ENCODE assay signal across 16 cellular contexts in the genomic region with DNA sequence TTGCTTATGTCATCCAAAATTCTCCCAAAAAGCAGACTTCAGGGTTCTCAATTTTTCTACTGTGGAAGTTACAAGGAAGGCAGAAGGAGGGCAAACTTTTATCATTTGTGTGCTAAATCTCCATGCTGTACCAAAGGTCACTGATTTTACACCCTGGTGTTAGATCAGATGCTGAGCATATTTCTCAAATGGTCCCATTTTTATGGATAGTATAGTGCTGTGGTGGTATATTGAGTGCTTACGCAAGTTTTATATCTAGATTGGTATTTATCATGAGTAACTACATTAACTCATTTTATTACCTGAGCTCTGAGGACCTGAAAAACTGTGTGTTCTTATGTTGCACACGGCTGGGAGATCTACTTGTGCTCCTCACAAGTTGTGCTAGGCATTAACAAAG.
DNase-seq lines count a peak whose midpoint lies in the region; ATAC-seq and TF ChIP-seq lines count a peak whose summit lies in the region.
"Had no signal": no experiment of that assay in that cellular context is flagged by ENCODE, and none has a peak within 500 bp of the region (broad histone marks: within the 10 kb centered on the region; RNA-seq: fewer than 3 reads in every experiment).

No MANE protein-coding gene starts in this region.

- H3K27ac ChIP-seq in SK-N-MC (peak overlapping the region; percentile 60), colonic mucosa (peak overlapping the region; percentile 92)
- H3K27ac ChIP-seq: C4-2B had no signal

- H3K9ac ChIP-seq in SK-N-MC (ENCODE audit: insufficient read length) (no peak overlapping the region), colonic mucosa (ENCODE audit: low read depth in 2 of 2, low read length in 2 of 2) (peak overlapping the region in 1 of 2 donors; percentile 16)

- no peak overlapping the region for H3K4me3 Mint-ChIP-seq in osteocyte (ENCODE audit: unreplicated experiment)
- H3K4me3 Mint-ChIP-seq: CD4-positive, alpha-beta memory T cell; GM23338 had no signal

- H3K4me3 ChIP-seq in SK-N-MC (no peak overlapping the region), colonic mucosa (no peak overlapping the region)
- H3K4me3 ChIP-seq: GM23338 had no signal

- peak overlapping the region; percentile 54 for H3K27ac Mint-ChIP-seq in osteocyte (ENCODE audit: unreplicated experiment)
- H3K27ac Mint-ChIP-seq: CD4-positive, alpha-beta memory T cell; GM23338 had no signal

- TF ChIP-seq CTCF in colonic mucosa (IDR thresholded peaks at IDR 0.05) (no peak), osteocyte (IDR thresholded peaks at IDR 0.05) (no peak)

- H3K27me3 ChIP-seq in colonic mucosa: no peaks in the 10 kb centered on the region
- H3K27me3 ChIP-seq: BE2C had no signal

- H3K9me3 Mint-ChIP-seq in osteocyte (ENCODE audit: unreplicated experiment): no peaks in the 10 kb centered on the region
- H3K9me3 Mint-ChIP-seq: GM23338 had no signal

- no peaks in the 10 kb centered on the region for H3K27me3 Mint-ChIP-seq in osteocyte (ENCODE audit: unreplicated experiment)

- no peak for ATAC-seq in GM18861 (IDR thresholded peaks at IDR 0.05; ENCODE audit: unreplicated experiment)
- ATAC-seq in HG03159 (IDR thresholded peaks at IDR 0.05; ENCODE audit: unreplicated experiment): no peak
- ATAC-seq: GM23338 had no signal

- DNase-seq in HT-29 (ENCODE audit: low spot score) (peak; percentile 22), SK-N-MC (ENCODE audit: low read depth, low spot score) (no peak), colonic mucosa (no peak), osteocyte (ENCODE audit: extremely low spot score, unreplicated experiment) (no peak), DMS 273 treated with DMSO at 0.1 percent for 48 hours (lab: John Stamatoyannopoulos, UW) (no peak), NAMALWA (ENCODE audit: low spot score) (no peak)
- DNase-seq: BE2C; CD4-positive, alpha-beta memory T cell; COR-L47; DND-41; GDM1; H7 had no signal

- no peaks in the 10 kb centered on the region for H3K36me3 Mint-ChIP-seq in osteocyte (ENCODE audit: unreplicated experiment)
- H3K36me3 Mint-ChIP-seq: CD4-positive, alpha-beta memory T cell had no signal

- peaks cover 64% of the 10 kb centered on the region for H3K4me1 Mint-ChIP-seq in osteocyte (ENCODE audit: unreplicated experiment)

- H3K36me3 ChIP-seq in SK-N-MC (ENCODE audit: insufficient read depth, low read length) (no peaks in the 10 kb centered on the region), colonic mucosa (no peaks in the 10 kb centered on the region)
- H3K36me3 ChIP-seq: BE2C had no signal

- intact Hi-C loops in colonic mucosa (cut with DNase I): no loop called here

- peaks cover 12% of the 10 kb centered on the region for H3K4me1 ChIP-seq in colonic mucosa
- H3K4me1 ChIP-seq: BE2C had no signal

- H3K9me3 ChIP-seq in SK-N-MC (ENCODE audit: low read depth, low read length): no peaks in the 10 kb centered on the region
- no peaks in the 10 kb centered on the region for H3K9me3 ChIP-seq in colonic mucosa
- H3K9me3 ChIP-seq: BE2C had no signal
